In the genomic region with DNA sequence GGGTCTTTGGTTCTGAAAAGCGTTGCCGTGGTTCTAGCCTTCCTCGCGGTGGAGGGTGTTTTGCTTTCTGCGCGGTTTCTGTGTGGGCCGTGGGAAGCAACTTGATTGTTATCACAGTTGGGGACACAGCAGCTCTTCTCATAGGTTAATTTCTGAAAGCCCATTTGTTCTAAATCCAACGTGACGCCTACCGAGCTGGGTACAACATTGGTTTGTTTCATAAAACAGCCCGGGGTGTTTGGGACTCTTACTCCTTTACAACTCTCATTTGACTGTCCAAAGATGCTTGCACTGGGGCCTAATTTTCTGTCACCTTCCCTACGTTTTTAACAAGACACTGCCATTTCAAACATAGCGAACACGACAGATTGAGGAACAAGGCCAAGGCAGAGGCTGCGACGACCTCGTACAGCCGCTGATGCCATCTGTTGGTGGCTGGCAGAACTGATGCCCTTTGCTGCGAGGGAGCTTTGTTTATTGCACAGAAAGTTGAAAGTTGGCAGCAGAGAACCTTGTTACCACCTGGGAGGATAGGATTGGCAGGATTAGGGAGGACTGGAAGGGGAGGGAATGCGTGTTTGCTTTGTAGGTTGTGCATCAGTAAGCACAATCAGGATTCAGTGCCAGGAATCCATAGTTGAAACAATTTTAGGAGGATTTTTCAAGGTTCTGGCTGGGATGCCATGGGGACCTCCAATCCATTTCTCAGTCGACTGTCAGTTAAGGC, we compare ENCODE assay signal across 7 cellular contexts.
A peak's percentile ranks its signal among the peaks of the same experiment; 100 is the strongest.
DNase-seq lines count a peak whose midpoint lies in the region; ATAC-seq, FAIRE-seq and TF ChIP-seq lines count a peak whose summit lies in the region.

No MANE protein-coding gene starts in this region.

- H3K27me3 ChIP-seq in OCI-LY3 (ENCODE audit: low read depth, low read length) (no peaks in the 10 kb centered on the region), esophagus (ENCODE audit: control insufficient read depth in 1 of 2, insufficient read depth in 2 of 2, low read length in 2 of 2) (no peaks in the 10 kb centered on the region)

- ATAC-seq in naive B cell (ENCODE audit: low read depth in 2 of 2), result peak; percentile 90

- H4K20me1 ChIP-seq in OCI-LY3 (ENCODE audit: insufficient read depth, low read length), result no peaks in the 10 kb centered on the region; the same call in 1 of the 2 replicates

- no peaks in the 10 kb centered on the region for H3K27me3 Mint-ChIP-seq in naive B cell

- peaks cover 0 to 9% (median 6%) of the 10 kb centered on the region in 7 donors for H3K9me3 Mint-ChIP-seq in naive B cell

- no peak overlapping the region for H3K4me3 ChIP-seq in Jurkat, Clone E6-1 (ENCODE audit: low read length)
- H3K4me3 ChIP-seq in OCI-LY3 (ENCODE audit: low read length), result no peak overlapping the region
- H3K4me3 ChIP-seq in esophagus (ENCODE audit: low read depth in 1 of 2, low read length in 2 of 2), result no peak overlapping the region

- H3K4me1 Mint-ChIP-seq in naive B cell, result peaks cover 8 to 10% (median 9%) of the 10 kb centered on the region in 3 donors

- peak; percentile 86 for FAIRE-seq in GM12891 (lab: Jason Lieb, UNC)

- peak overlapping the region in 2 of 8 donors; percentile 33 to 37 for H3K4me3 Mint-ChIP-seq in naive B cell

- H3K79me2 ChIP-seq in OCI-LY3 (ENCODE audit: low read length), result peaks cover 15% of the 10 kb centered on the region

- H3K27ac Mint-ChIP-seq in naive B cell, result no peak overlapping the region

- no peak overlapping the region for H3K9ac ChIP-seq in OCI-LY3 (ENCODE audit: low read length)

- H2AFZ ChIP-seq in OCI-LY3 (ENCODE audit: low read depth, low read length), result no peak overlapping the region

- peak; percentile 93 for TF ChIP-seq CTCF in OCI-LY3 (IDR thresholded peaks at IDR 0.05; ENCODE audit: low read depth, low read length)

- H3K27ac ChIP-seq in OCI-LY3 (ENCODE audit: low read length), result no peak overlapping the region
- H3K27ac ChIP-seq in esophagus (ENCODE audit: low read depth in 2 of 2, low read length in 1 of 2), result peak overlapping the region; percentile 21 to 56

- peaks cover 6 to 8% of the 10 kb centered on the region in 2 donors for H3K36me3 Mint-ChIP-seq in naive B cell

- TF ChIP-seq POLR2A in GM12891 (IDR thresholded peaks at IDR 0.05; ENCODE audit: low read depth, low read length), result no peak

- DNase-seq in GM12891 (ENCODE audit: insufficient read length, low spot score), result peak; percentile 43
- DNase-seq in Jurkat, Clone E6-1 (ENCODE audit: low read depth, low spot score), result peak; percentile 73
- DNase-seq in activated T-cell treated with anti-CD3 and anti-CD28 coated beads for 48 hours (ENCODE audit: low read depth), result peak; percentile 75
- DNase-seq in naive B cell, result peak; percentile 58
- peak; percentile 52 to 70 for DNase-seq in stimulated activated CD8-positive, alpha-beta memory T cell treated with anti-CD3 and anti-CD28 coated beads, Interleukin-7, amount 100 ng/mL, for 48 hours (ENCODE audit: extremely low read depth in 1 of 2, low read depth in 1 of 2)

- H3K4me2 ChIP-seq in OCI-LY3 (ENCODE audit: low read length), result peak overlapping the region; percentile 40

- 39 to 40% methylated on average over 21 of the region's 21 CpGs for WGBS in esophagus, 2 donors

- H3K4me1 ChIP-seq in OCI-LY3 (ENCODE audit: low read length) (peaks cover 19% of the 10 kb centered on the region), esophagus (ENCODE audit: control insufficient read depth in 2 of 2, insufficient read depth in 2 of 2, low read length in 1 of 2) (peaks cover 0 to 2% of the 10 kb centered on the region in 2 donors)

- H3K9me3 ChIP-seq in OCI-LY3 (ENCODE audit: insufficient read depth, low read length), result no peaks in the 10 kb centered on the region
- H3K9me3 ChIP-seq in esophagus (ENCODE audit: control insufficient read depth in 2 of 2, insufficient read depth in 1 of 2, low read depth in 1 of 2, low read length in 1 of 2), result no peaks in the 10 kb centered on the region

- no peaks in the 10 kb centered on the region for H3K36me3 ChIP-seq in OCI-LY3 (replicated peaks; ENCODE audit: low read depth, low read length)
- H3K36me3 ChIP-seq in esophagus (ENCODE audit: control insufficient read depth in 2 of 2, insufficient read depth in 2 of 2, low read length in 1 of 2), result no peaks in the 10 kb centered on the region

TF ChIP-seq in GM12891, 5 proteins besides CTCF, POLR2A, EP300 and RAD21:
- no peak for TF ChIP-seq SPI1 (IDR thresholded peaks at IDR 0.05; ENCODE audit: low read depth, low read length)
- no peak for TF ChIP-seq PAX5 (IDR thresholded peaks at IDR 0.05; ENCODE audit: insufficient read depth, low read length, severe bottlenecking)
- no peak for TF ChIP-seq POLR2AphosphoS5 (IDR thresholded peaks at IDR 0.05; ENCODE audit: low read depth, low read length)
- TF ChIP-seq TAF1 (IDR thresholded peaks at IDR 0.05; ENCODE audit: low read depth, low read length), result no peak
- no peak for TF ChIP-seq POU2F2 (IDR thresholded peaks at IDR 0.05; ENCODE audit: low read depth, low read length)
